Comparison of ENCODE assay signal across 9 cellular contexts in the genomic region with DNA sequence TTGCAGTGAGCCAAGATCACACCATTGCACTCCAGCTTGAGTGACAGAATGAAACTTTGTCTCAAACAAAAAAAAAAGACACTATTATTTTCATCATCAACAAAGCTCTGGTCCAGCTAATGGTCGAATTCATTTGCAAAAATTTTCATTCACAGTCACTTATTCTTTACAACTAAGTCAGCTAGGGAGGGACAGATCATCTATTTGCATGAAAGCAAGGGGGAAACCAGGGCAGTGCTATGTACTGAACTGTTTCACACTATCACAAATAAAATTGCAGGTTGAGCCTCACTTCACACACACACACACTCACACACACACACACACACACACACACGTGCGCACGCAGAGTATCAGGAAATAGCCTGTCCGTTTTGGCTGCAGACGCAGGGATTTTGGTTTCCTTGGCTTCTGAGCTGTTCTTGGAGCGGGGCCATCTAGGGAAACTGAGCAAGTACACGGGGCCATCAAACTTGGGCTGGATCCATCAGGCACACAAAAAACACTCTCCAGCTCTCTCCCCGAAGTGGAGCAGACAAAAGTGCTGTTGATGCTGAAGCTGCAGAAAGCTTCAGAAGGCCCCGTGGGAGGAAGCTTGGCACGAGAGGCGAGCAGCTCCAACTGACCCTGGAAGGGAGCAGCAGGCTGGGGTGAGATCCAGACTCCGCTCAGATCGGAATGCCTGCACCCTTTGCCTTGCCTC. TPM values are rescaled to one million over a fixed set of nuclear protein-coding genes. Genes with fewer than 3 reads are reported as not detected.
A peak's percentile ranks its signal among the peaks of the same experiment; 100 is the strongest.
DNase-seq lines count a peak whose midpoint lies in the region; ATAC-seq and TF ChIP-seq lines count a peak whose summit lies in the region.
"Had no signal": no experiment of that assay in that cellular context is flagged by ENCODE, and none has a peak within 500 bp of the region (broad histone marks: within the 10 kb centered on the region; RNA-seq: fewer than 3 reads in every experiment).

No MANE protein-coding gene starts in this region.

- peaks cover 0 to 2% (median 0%) of the 10 kb centered on the region in 5 experiments for H3K9me3 Mint-ChIP-seq in brain
- no peaks in the 10 kb centered on the region for H3K9me3 Mint-ChIP-seq in stimulated activated effector memory CD8-positive, alpha-beta T cell treated with anti-CD3 and anti-CD28 coated beads, Interleukin-12 subunit alpha, Interleukin-12 subunit beta, amount 100 ng/mL, for 72 hours

- H3K36me3 Mint-ChIP-seq in brain, result no peaks in the 10 kb centered on the region
- no peaks in the 10 kb centered on the region for H3K36me3 Mint-ChIP-seq in stimulated activated effector memory CD8-positive, alpha-beta T cell treated with anti-CD3 and anti-CD28 coated beads, Interleukin-12 subunit alpha, Interleukin-12 subunit beta, amount 100 ng/mL, for 72 hours

- peak overlapping the region; percentile 34 to 87 (median 83) for H3K27ac Mint-ChIP-seq in brain
- no peak overlapping the region for H3K27ac Mint-ChIP-seq in stimulated activated effector memory CD8-positive, alpha-beta T cell treated with anti-CD3 and anti-CD28 coated beads, Interleukin-12 subunit alpha, Interleukin-12 subunit beta, amount 100 ng/mL, for 72 hours

- DNase-seq in GM04503 (ENCODE audit: low read depth) (peak; percentile 46), iPS-NIHi7 (ENCODE audit: extremely low spot score) (peak; percentile 23), smooth muscle cell of the brain vasculature (ENCODE audit: low read depth, low spot score) (peak; percentile 31)
- no peak for DNase-seq in stimulated activated effector memory CD8-positive, alpha-beta T cell treated with anti-CD3 and anti-CD28 coated beads, Interleukin-12 subunit alpha, Interleukin-12 subunit beta, amount 100 ng/mL, for 72 hours (ENCODE audit: low spot score in 2 of 2)
- DNase-seq: activated CD4-positive, alpha-beta T cell treated with anti-CD3 and anti-CD28 coated beads for 1 hour had no signal

- H3K4me3 Mint-ChIP-seq in brain, result peak overlapping the region in 4 of 5 experiments; percentile 44 to 75 (median 50)
- no peak overlapping the region for H3K4me3 Mint-ChIP-seq in stimulated activated effector memory CD8-positive, alpha-beta T cell treated with anti-CD3 and anti-CD28 coated beads, Interleukin-12 subunit alpha, Interleukin-12 subunit beta, amount 100 ng/mL, for 72 hours

- peaks cover 3% of the 10 kb centered on the region for H3K27me3 Mint-ChIP-seq in brain

- no peak for TF ChIP-seq CTCF in brain (conservative IDR thresholded peaks at IDR 0.05)

- peaks cover 21% of the 10 kb centered on the region for H3K4me1 Mint-ChIP-seq in brain
- peaks cover 8% of the 10 kb centered on the region for H3K4me1 Mint-ChIP-seq in stimulated activated effector memory CD8-positive, alpha-beta T cell treated with anti-CD3 and anti-CD28 coated beads, Interleukin-12 subunit alpha, Interleukin-12 subunit beta, amount 100 ng/mL, for 72 hours

- ATAC-seq in HG02840 (IDR thresholded peaks at IDR 0.05; ENCODE audit: low FRiP score, unreplicated experiment), result no peak
- ATAC-seq in stimulated activated effector memory CD8-positive, alpha-beta T cell treated with anti-CD3 and anti-CD28 coated beads, Interleukin-12 subunit alpha, Interleukin-12 subunit beta, amount 100 ng/mL, for 72 hours, result no peak
- no peak for ATAC-seq in GM18502 (IDR thresholded peaks at IDR 0.05; ENCODE audit: poor library complexity, unreplicated experiment)
- ATAC-seq in HG02642 (IDR thresholded peaks at IDR 0.05; ENCODE audit: poor library complexity, unreplicated experiment), result no peak

RNA-seq across cellular contexts. Expression of gene HELZ, which starts 44.3 kb away (rescaled TPM):
- 8.2 TPM for polyA plus RNA-seq in brain (ENCODE audit: insufficient read depth, low read depth, low replicate concordance)

Comparison
In these comparisons a context has a peak if more than half of its experiments do, and no peak if none do; other contexts are left out.
1. DNase-seq: peak in GM04503 (single experiment), iPS-NIHi7 (single experiment) and smooth muscle cell of the brain vasculature (single experiment); none in stimulated activated effector memory CD8-positive, alpha-beta T cell treated with anti-CD3 and anti-CD28 coated beads, Interleukin-12 subunit alpha, Interleukin-12 subunit beta, amount 100 ng/mL, for 72 hours (0 of 2).